In genomic region chr2:120374821-120375220, GRCh38 we compare ENCODE assay signal across 20 cellular contexts. TPM values are rescaled to one million over a fixed set of nuclear protein-coding genes. Genes with fewer than 3 reads are reported as not detected.
DNase-seq lines count a peak whose midpoint lies in the region; ATAC-seq, FAIRE-seq and TF ChIP-seq lines count a peak whose summit lies in the region.
"Had no signal": no experiment of that assay in that cellular context is flagged by ENCODE, and none has a peak within 500 bp of the region (broad histone marks: within the 10 kb centered on the region; RNA-seq: fewer than 3 reads in every experiment).

No MANE protein-coding gene starts in this region.

- TF ChIP-seq POLR2A in IMR-90 (IDR thresholded peaks at IDR 0.05; ENCODE audit: low read depth, low read length) (no peak), H1 (IDR thresholded peaks at IDR 0.05; ENCODE audit: control extremely low read depth in 1 of 2, low read depth in 2 of 2, low read length in 2 of 2) (no peak)

- no peak overlapping the region for H3K23ac ChIP-seq in IMR-90 (ENCODE audit: low read depth, low read length)
- H3K23ac ChIP-seq in H1 (ENCODE audit: insufficient read length): no peak overlapping the region

- H2AFZ ChIP-seq in IMR-90 (replicated peaks; ENCODE audit: low read length, poor library complexity) (no peak overlapping the region), H1 (ENCODE audit: low read length) (no peak overlapping the region), osteoblast (ENCODE audit: low read length) (no peak overlapping the region)
- H2AFZ ChIP-seq: GM23338 had no signal

- H3K56ac ChIP-seq in IMR-90 (ENCODE audit: extremely low read depth, insufficient read depth, low read length) (no peak overlapping the region), H1 (replicated peaks; ENCODE audit: insufficient read length, low read depth, low read length) (no peak overlapping the region)

- TF ChIP-seq RAD21 in IMR-90 (IDR thresholded peaks at IDR 0.05; ENCODE audit: low read length) (no peak), H1 (IDR thresholded peaks at IDR 0.05 in 1 of 2, conservative IDR thresholded peaks at IDR 0.05 in 1 of 2; ENCODE audit: low read depth in 2 of 2, low read length in 2 of 2) (no peak)

- no peak for TF ChIP-seq EP300 in H1 (IDR thresholded peaks at IDR 0.05; ENCODE audit: borderline replicate concordance in 1 of 2, low read depth in 2 of 2, low read length in 2 of 2)

- TF ChIP-seq CTCF in left ventricle myocardium inferior (IDR thresholded peaks at IDR 0.05; ENCODE audit: borderline replicate concordance) (no peak), IMR-90 (conservative IDR thresholded peaks at IDR 0.05; ENCODE audit: low read depth, low read length) (no peak), H1 (IDR thresholded peaks at IDR 0.05; ENCODE audit: control extremely low read depth in 1 of 3, insufficient read depth in 1 of 3, low read depth in 1 of 3, low read length in 3 of 3) (no peak), osteoblast (IDR thresholded peaks at IDR 0.05; ENCODE audit: extremely low read depth, low read depth, low read length) (no peak)

- H2AK5ac ChIP-seq in IMR-90 (ENCODE audit: low read depth, low read length): no peak overlapping the region
- H2AK5ac ChIP-seq in H1 (ENCODE audit: low read depth, low read length): no peak overlapping the region; the same call in 1 of the 2 replicates

- peaks cover 5% of the 10 kb centered on the region for H3K23me2 ChIP-seq in H1 (ENCODE audit: low read depth, low read length)

- H3K9me3 ChIP-seq in left ventricle myocardium inferior (replicated peaks): no peaks in the 10 kb centered on the region
- no peaks in the 10 kb centered on the region for H3K9me3 ChIP-seq in IMR-90 (ENCODE audit: control insufficient read depth, insufficient read depth, low read length)
- no peaks in the 10 kb centered on the region for H3K9me3 ChIP-seq in H1 (ENCODE audit: insufficient read depth in 2 of 2, low read depth in 1 of 2, low read length in 1 of 2)
- H3K9me3 ChIP-seq in osteoblast (ENCODE audit: low read depth, low read length): no peaks in the 10 kb centered on the region
- H3K9me3 ChIP-seq: Caco-2, HAP-1 had no signal

- DNase-seq in left ventricle myocardium superior (peak; percentile 4), left ventricle myocardium inferior (no peak), IMR-90 (no peak), H1 (ENCODE audit: low read depth in 1 of 2, low spot score in 2 of 2) (no peak), osteoblast (ENCODE audit: insufficient read length, low spot score, missing footprints) (peak; percentile 69), NCI-H82 treated with DMSO at 0.1 percent for 48 hours (lab: John Stamatoyannopoulos, UW; ENCODE audit: unreplicated experiment) (no peak), iPS-NIHi7 (ENCODE audit: extremely low spot score) (no peak)
- DNase-seq: Caco-2; CD4-positive, CD25-positive, alpha-beta regulatory T cell; CD8-positive, alpha-beta T cell; DMS153; DND-41; HFFc6 had no signal

- H3K79me2 ChIP-seq in H1 (ENCODE audit: control insufficient read depth in 1 of 2, insufficient read depth in 2 of 2, low read length in 2 of 2) (no peaks in the 10 kb centered on the region), osteoblast (ENCODE audit: insufficient read depth, low read length) (no peaks in the 10 kb centered on the region)

- no peak overlapping the region for H2BK5ac ChIP-seq in IMR-90 (ENCODE audit: low read depth, low read length, poor library complexity, severe bottlenecking)
- H2BK5ac ChIP-seq in H1 (ENCODE audit: low read depth, low read length): peak overlapping the region; percentile 37; the same call in 1 of the 2 replicates

- H3K4me1 ChIP-seq in left ventricle myocardium inferior (no peaks in the 10 kb centered on the region), IMR-90 (ENCODE audit: control insufficient read depth, insufficient read depth, low read length) (no peaks in the 10 kb centered on the region), H1 (replicated peaks in 1 of 4; ENCODE audit: control insufficient read depth in 3 of 4, insufficient read depth in 4 of 4, low read length in 3 of 4) (peaks cover 18 to 31% (median 25%) of the 10 kb centered on the region in 4 experiments), osteoblast (ENCODE audit: insufficient read depth, low read length) (no peaks in the 10 kb centered on the region)

- no peaks in the 10 kb centered on the region; the same call in none of the 2 replicates for H4K20me1 ChIP-seq in IMR-90 (ENCODE audit: insufficient read depth, low read length)
- H4K20me1 ChIP-seq in H1 (replicated peaks in 1 of 2; ENCODE audit: control insufficient read depth in 1 of 2, insufficient read depth in 2 of 2, low read length in 2 of 2): peaks cover 0 to 3% of the 10 kb centered on the region in 2 experiments
- H4K20me1 ChIP-seq in osteoblast (ENCODE audit: insufficient read depth, low read length): no peaks in the 10 kb centered on the region

- H4K8ac ChIP-seq in IMR-90 (ENCODE audit: low read depth in 2 of 2, low read length in 2 of 2) (no peak overlapping the region), H1 (ENCODE audit: extremely low read depth, insufficient read depth, low read length) (no peak overlapping the region; the same call in 1 of the 2 replicates)

- no peaks in the 10 kb centered on the region for H3K79me1 ChIP-seq in IMR-90 (ENCODE audit: low read depth in 1 of 2, low read length in 2 of 2)
- no peaks in the 10 kb centered on the region for H3K79me1 ChIP-seq in H1 (ENCODE audit: low read depth, low read length)

- H2BK20ac ChIP-seq in IMR-90 (ENCODE audit: low read depth, low read length): no peak overlapping the region
- peak overlapping the region; percentile 82; the same call in 1 of the 2 replicates for H2BK20ac ChIP-seq in H1 (ENCODE audit: low read length)

- dilution Hi-C loops in IMR-90 (cut with HindIII; ENCODE audit: low sequenced_read_pairs, unreplicated experiment): no loop called here

- H2BK15ac ChIP-seq in IMR-90 (ENCODE audit: low read depth, low read length): no peak overlapping the region
- 0 out of 2 replicates have a peak overlapping the region, but pooled peaks have one; percentile 40 for H2BK15ac ChIP-seq in H1 (ENCODE audit: low read length)

- H3K36me3 ChIP-seq in left ventricle myocardium inferior: no peaks in the 10 kb centered on the region
- no peaks in the 10 kb centered on the region for H3K36me3 ChIP-seq in IMR-90 (ENCODE audit: control insufficient read depth, insufficient read depth, low read length)
- H3K36me3 ChIP-seq in H1 (ENCODE audit: control insufficient read depth in 2 of 4, insufficient read depth in 4 of 4, low read length in 3 of 4): no peaks in the 10 kb centered on the region
- no peaks in the 10 kb centered on the region for H3K36me3 ChIP-seq in osteoblast (ENCODE audit: insufficient read depth, low read length)
- H3K36me3 ChIP-seq: HAP-1 had no signal

- peak overlapping the region; percentile 50 for H2AK9ac ChIP-seq in IMR-90 (replicated peaks; ENCODE audit: low read depth, low read length, poor library complexity)

- intact Hi-C loops in left ventricle myocardium superior (cut with micrococcal nuclease): no loop called here
- intact Hi-C loops in left ventricle myocardium inferior (cut with micrococcal nuclease): no loop called here
- intact Hi-C loops in IMR-90 (cut with micrococcal nuclease): no loop called here

- in situ Hi-C loops in IMR-90 (cut with MboI; ENCODE audit: low sequenced_read_pairs): no loop called here

- BruUV-seq in IMR-90 (replicated peaks; lab: Mats Ljungman, UMichigan): no TSS peak

- H3K18ac ChIP-seq in IMR-90 (ENCODE audit: low read depth, low read length): no peak overlapping the region
- peak overlapping the region; percentile 38; the same call in 1 of the 2 replicates for H3K18ac ChIP-seq in H1 (ENCODE audit: extremely low read depth, low read length)

- H3K14ac ChIP-seq in IMR-90 (replicated peaks; ENCODE audit: low read depth, low read length) (no peak overlapping the region), H1 (ENCODE audit: insufficient read length) (no peak overlapping the region)

- H3K4ac ChIP-seq in IMR-90 (ENCODE audit: low read depth, low read length) (no peak overlapping the region), H1 (replicated peaks; ENCODE audit: insufficient read length, low read depth, low read length) (peak overlapping the region; percentile 75)

- H2BK12ac ChIP-seq in H1 (ENCODE audit: low read depth, low read length): peak overlapping the region; percentile 81; the same call in 1 of the 2 replicates

- H3K9ac ChIP-seq in IMR-90 (ENCODE audit: low read depth, low read length) (no peak overlapping the region), H1 (replicated peaks in 1 of 4; ENCODE audit: extremely low read depth in 1 of 4, low read depth in 3 of 4, low read length in 3 of 4) (no peak overlapping the region)

- H3K27me3 ChIP-seq in left ventricle myocardium inferior (ENCODE audit: low read depth) (peaks cover 65% of the 10 kb centered on the region), IMR-90 (ENCODE audit: control insufficient read depth, insufficient read depth, low read length) (peaks cover 76% of the 10 kb centered on the region), H1 (replicated peaks in 1 of 4; ENCODE audit: control insufficient read depth in 3 of 4, extremely low read depth in 1 of 4, insufficient read depth in 3 of 4, low read length in 3 of 4) (peaks cover 0 to 38% (median 19%) of the 10 kb centered on the region in 4 experiments; a peak in 5 of 7 replicates), osteoblast (ENCODE audit: insufficient read depth, low read length) (peaks cover 4% of the 10 kb centered on the region)

- CTCF ChIA-PET in IMR-90 (lab: Yijun Ruan, JAX): no interaction called here
- CTCF ChIA-PET in H1 (lab: Charles Lee; ENCODE audit: partially characterized antibody): interaction anchor here (1.0 to 1.9 kb wide), 6 partner anchors 9 to 63 kb away, joined by 3 to 4 read pairs (median 4); no protein-coding TSS in a partner anchor

- no peak overlapping the region for H3K4me2 ChIP-seq in IMR-90 (ENCODE audit: low read depth, low read length)
- no peak overlapping the region for H3K4me2 ChIP-seq in H1 (ENCODE audit: insufficient read depth in 1 of 2, low read depth in 2 of 2, low read length in 2 of 2)
- H3K4me2 ChIP-seq in osteoblast (ENCODE audit: insufficient read depth, low read length): no peak overlapping the region

- no peak overlapping the region for H3K27ac ChIP-seq in left ventricle myocardium inferior (replicated peaks)
- no peak overlapping the region for H3K27ac ChIP-seq in IMR-90 (ENCODE audit: insufficient read depth, low read length)
- H3K27ac ChIP-seq in H1 (ENCODE audit: low read depth, low read length): no peak overlapping the region
- no peak overlapping the region for H3K27ac ChIP-seq in osteoblast (ENCODE audit: low read depth, low read length)
- H3K27ac ChIP-seq: C4-2B had no signal

- H3K4me3 ChIP-seq in left ventricle myocardium inferior (no peak overlapping the region), IMR-90 (ENCODE audit: insufficient read depth, low read depth, low read length) (no peak overlapping the region), H1 (ENCODE audit: extremely low read depth in 1 of 4, insufficient read depth in 2 of 4, low read depth in 3 of 4, low read length in 4 of 4) (no peak overlapping the region), osteoblast (ENCODE audit: insufficient read depth, low read length) (no peak overlapping the region)
- H3K4me3 ChIP-seq: GM12878, GM23338, HAP-1 had no signal

- H2BK120ac ChIP-seq in IMR-90 (ENCODE audit: low read depth, low read length): no peak overlapping the region
- H2BK120ac ChIP-seq in H1 (replicated peaks; ENCODE audit: low read depth, low read length): peak overlapping the region; percentile 73

- no peak for ATAC-seq in left ventricle myocardium superior
- no peak for ATAC-seq in IMR-90 (ENCODE audit: low read depth)
- no peak for ATAC-seq in HG03342 (IDR thresholded peaks at IDR 0.05; ENCODE audit: unreplicated experiment)
- ATAC-seq: CD8-positive, alpha-beta T cell; GM12878; GM23338 had no signal

- no peak for FAIRE-seq in H1 (lab: Jason Lieb, UNC)
- FAIRE-seq: G401.6, GM12878, H54 had no signal

- H3K9me1 ChIP-seq in IMR-90 (ENCODE audit: insufficient read depth, low read length): peaks cover 3% of the 10 kb centered on the region; the same call in 1 of the 2 replicates

- WGBS in IMR-90 (ENCODE audit: extremely low coverage in 2 of 2, insufficient read length in 1 of 2), 2 experiments: 83% methylated on average over 1 of the region's 5 CpGs; no CpG with 5 or more reads in 1 of the 2 experiments
- 86% methylated on average over 5 of the region's 5 CpGs; no CpG with 5 or more reads in 1 of the 2 experiments for WGBS in H1 (ENCODE audit: extremely low coverage in 1 of 2, insufficient coverage in 1 of 2, insufficient read length in 1 of 2, insufficient replicate concordance in 2 of 2, low coverage in 1 of 2, low lambda C conversion rate in 2 of 2, missing lambda C conversion rate in 1 of 2), 2 experiments

- POLR2A ChIA-PET in IMR-90 (lab: Charles Lee; ENCODE audit: unreplicated experiment): no interaction called here
- POLR2A ChIA-PET in H1 (lab: Charles Lee; ENCODE audit: partially characterized antibody): interaction anchor here (1.1 kb wide), 1 partner anchor 9 kb away, joined by 3 read pairs; no protein-coding TSS in a partner anchor

- no peak overlapping the region for H4K91ac ChIP-seq in IMR-90 (ENCODE audit: insufficient read depth, low read depth, low read length)
- peak overlapping the region; percentile 87 for H4K91ac ChIP-seq in H1 (replicated peaks; ENCODE audit: insufficient read length, low read length)

- H4K5ac ChIP-seq in IMR-90 (ENCODE audit: low read depth, low read length) (no peak overlapping the region), H1 (ENCODE audit: insufficient read length, low read depth, low read length) (no peak overlapping the region)

RNA-seq across cellular contexts. Expression of gene INHBB, which starts 28.9 kb away (rescaled TPM):
- total RNA-seq in left ventricle myocardium superior (2.8 TPM), left ventricle myocardium inferior (3.2 TPM), IMR-90 (2012; rRNA removed) (0.18 and 0.28 TPM in 2 replicates), osteoblast (under 0.01 and 0.29 TPM in 2 replicates)
- polyA plus RNA-seq in IMR-90 (2012; rRNA removed) (0.92 and 1.0 TPM in 2 replicates), H1 (2011; rRNA removed) (0.24 and 0.32 TPM in 2 replicates)
- polyA plus RNA-seq in IMR-90 (2012; cell fraction: cytosol; rRNA removed): 0.61 and 2.2 TPM in 2 replicates
- 1.1 and 1.2 TPM in 2 replicates for polyA plus RNA-seq in IMR-90 (2012; cell fraction: nucleus; rRNA removed; ENCODE audit: low replicate concordance)
- total RNA-seq in H1 (2021; fragmentation: NEBNext Ultra II Directional; extraction: Animal tissue kit (Norgen Biotek cat#: 25700)): 0.23 and 0.30 TPM in 2 replicates
- polyA plus RNA-seq in H1 (2011; cell fraction: cytosol; rRNA removed): 0.25 TPM
- 0.44 TPM for polyA plus RNA-seq in H1 (2011; cell fraction: nucleus; rRNA removed)
- polyA plus RNA-seq in H1 (2012, experiment 1 of 2): 0.27 to 0.51 TPM (median 0.42 TPM) in 4 replicates
- 0.31 TPM for polyA plus RNA-seq in H1 (2012, experiment 2 of 2)
- 0.10 TPM for polyA plus RNA-seq in H1 (2013, experiment 1 of 2)
- polyA plus RNA-seq in H1 (2013, experiment 2 of 2): 0.15 TPM
- polyA minus RNA-seq in H1 (2011; rRNA and poly(A)+ RNA removed): 0.19 and 0.46 TPM in 2 replicates
- polyA minus RNA-seq in H1 (2011; cell fraction: cytosol; rRNA and poly(A)+ RNA removed): 0.44 TPM
- polyA minus RNA-seq in H1 (2011; cell fraction: nucleus; rRNA and poly(A)+ RNA removed): 0.50 TPM
- total RNA-seq: CD4-positive, CD25-positive, alpha-beta regulatory T cell; CD8-positive, alpha-beta T cell had no signal
- polyA plus RNA-seq: CD4-positive, CD25-positive, alpha-beta regulatory T cell; GM12878; GM23338 had no signal

Comparison
In these comparisons a context has a peak if more than half of its experiments do, and no peak if none do; other contexts are left out.
1. DNase-seq: peak in left ventricle myocardium superior (single experiment) and osteoblast (single experiment); none in left ventricle myocardium inferior (single experiment), IMR-90 (single experiment), H1 (0 of 2), NCI-H82 treated with DMSO at 0.1 percent for 48 hours (single experiment) and iPS-NIHi7 (single experiment).